ENCODE assay signal across 11 cellular contexts in genomic region chr3:122697952-122698625, GRCh38. TPM values are rescaled to one million over a fixed set of nuclear protein-coding genes. Genes with fewer than 3 reads are reported as not detected.
DNase-seq lines count a peak whose midpoint lies in the region; ATAC-seq and TF ChIP-seq lines count a peak whose summit lies in the region.
"Had no signal": no experiment of that assay in that cellular context is flagged by ENCODE, and none has a peak within 500 bp of the region (broad histone marks: within the 10 kb centered on the region; RNA-seq: fewer than 3 reads in every experiment).

No MANE protein-coding gene starts in this region.

- H3K4me3 ChIP-seq in mesendoderm (ENCODE audit: low read length) (no peak overlapping the region), esophagus squamous epithelium (no peak overlapping the region), PC-9 (no peak overlapping the region)

- POLR2A ChIA-PET in PC-9 (lab: Charles Lee; ENCODE audit: unreplicated experiment): interaction anchor here (0.6 kb wide), 1 partner anchor 87 kb away, joined by 3 read pairs; no protein-coding TSS in a partner anchor

- H4K20me1 ChIP-seq in PC-9 (ENCODE audit: insufficient read depth): no peaks in the 10 kb centered on the region

- H3K23ac ChIP-seq in mesendoderm (ENCODE audit: low read length): no peak overlapping the region

- no peaks in the 10 kb centered on the region for H3K9me3 Mint-ChIP-seq in activated CD8-positive, alpha-beta memory T cell treated with anti-CD3 and anti-CD28 coated beads, Interleukin-2, amount 10 ng/mL, durations not matched to agents 7 days and 5 days (ENCODE audit: low read depth)
- no peaks in the 10 kb centered on the region for H3K9me3 Mint-ChIP-seq in stimulated activated effector memory CD8-positive, alpha-beta T cell treated with anti-CD3 and anti-CD28 coated beads, Interleukin-12 subunit alpha, Interleukin-12 subunit beta, amount 100 ng/mL, for 72 hours

- no peak for TF ChIP-seq POLR2A in esophagus squamous epithelium (IDR thresholded peaks at IDR 0.05)

- no peak overlapping the region for H3K4me3 Mint-ChIP-seq in activated CD8-positive, alpha-beta memory T cell treated with anti-CD3 and anti-CD28 coated beads, Interleukin-2, amount 10 ng/mL, durations not matched to agents 7 days and 5 days
- no peak overlapping the region for H3K4me3 Mint-ChIP-seq in stimulated activated effector memory CD8-positive, alpha-beta T cell treated with anti-CD3 and anti-CD28 coated beads, Interleukin-12 subunit alpha, Interleukin-12 subunit beta, amount 100 ng/mL, for 72 hours

- no peak for DNase-seq in activated CD8-positive, alpha-beta memory T cell treated with anti-CD3 and anti-CD28 coated beads, Interleukin-2, amount 10 ng/mL, durations not matched to agents 7 days and 5 days
- DNase-seq in activated CD8-positive, alpha-beta memory T cell treated with anti-CD3 and anti-CD28 coated beads for 24 hours: no peak
- DNase-seq in NAMALWA (ENCODE audit: low spot score) (peak; percentile 90), mesendoderm (no peak), esophagus squamous epithelium (lab: John Stamatoyannopoulos, UW) (no peak), PC-9 (no peak)
- no peak for DNase-seq in stimulated activated effector memory CD8-positive, alpha-beta T cell treated with anti-CD3 and anti-CD28 coated beads, Interleukin-12 subunit alpha, Interleukin-12 subunit beta, amount 100 ng/mL, for 72 hours (ENCODE audit: low spot score in 2 of 2)
- DNase-seq: activated T-cell treated with anti-CD3 and anti-CD28 coated beads, Interleukin-2, amount 50 U/mL, for 1 hour; SHP77; stimulated activated CD4-positive, alpha-beta T cell treated with anti-CD3 and anti-CD28 coated beads, Interleukin-2, amount 100 ng/mL, for 24 hours had no signal

- no peaks in the 10 kb centered on the region for H3F3A ChIP-seq in PC-9 (ENCODE audit: insufficient read depth, low read depth)

- no peaks in the 10 kb centered on the region for H3K9me3 ChIP-seq in esophagus squamous epithelium
- H3K9me3 ChIP-seq in PC-9 (ENCODE audit: insufficient read depth, low read depth): no peaks in the 10 kb centered on the region

- H3K79me1 ChIP-seq in mesendoderm (ENCODE audit: low read length): no peaks in the 10 kb centered on the region

- no peak overlapping the region for H2BK120ac ChIP-seq in mesendoderm (ENCODE audit: low read depth, low read length)

- BruUV-seq in PC-9 (replicated peaks; lab: Mats Ljungman, UMichigan): no TSS peak

- no peak overlapping the region for H4K8ac ChIP-seq in mesendoderm (ENCODE audit: low read depth, low read length)

- peaks cover 25% of the 10 kb centered on the region for H3K4me1 Mint-ChIP-seq in activated CD8-positive, alpha-beta memory T cell treated with anti-CD3 and anti-CD28 coated beads, Interleukin-2, amount 10 ng/mL, durations not matched to agents 7 days and 5 days
- H3K4me1 Mint-ChIP-seq in stimulated activated effector memory CD8-positive, alpha-beta T cell treated with anti-CD3 and anti-CD28 coated beads, Interleukin-12 subunit alpha, Interleukin-12 subunit beta, amount 100 ng/mL, for 72 hours: peaks cover 24% of the 10 kb centered on the region

- H3K4me2 ChIP-seq in mesendoderm (ENCODE audit: low read length) (no peak overlapping the region), PC-9 (no peak overlapping the region)

- intact Hi-C loops in esophagus squamous epithelium (cut with DNase I): no loop called here
- intact Hi-C loops in PC-9 (cut with micrococcal nuclease; ENCODE audit: unreplicated experiment): no loop called here

- TF ChIP-seq CTCF in esophagus squamous epithelium (IDR thresholded peaks at IDR 0.05): no peak
- TF ChIP-seq CTCF in PC-9 (conservative IDR thresholded peaks at IDR 0.05): no peak

- WGBS in mesendoderm (ENCODE audit: extremely low coverage, insufficient coverage, low lambda C conversion rate): no CpG with 5 or more reads among the region's 2 CpGs
- WGBS in esophagus squamous epithelium, 2 donors: 29 to 33% methylated on average over 2 of the region's 2 CpGs

- H3K79me2 ChIP-seq in mesendoderm (ENCODE audit: control insufficient read depth, insufficient read depth, low read length) (no peaks in the 10 kb centered on the region), PC-9 (ENCODE audit: low read depth) (no peaks in the 10 kb centered on the region)

- no peak overlapping the region for H2BK15ac ChIP-seq in mesendoderm (replicated peaks; ENCODE audit: low read depth)

- H3K56ac ChIP-seq in mesendoderm (ENCODE audit: low read length): no peak overlapping the region

- H3K9ac ChIP-seq in mesendoderm (ENCODE audit: low read length): no peak overlapping the region

- H3K4ac ChIP-seq in mesendoderm (ENCODE audit: low read depth, low read length): no peak overlapping the region

- ATAC-seq in activated CD8-positive, alpha-beta memory T cell treated with anti-CD3 and anti-CD28 coated beads, Interleukin-2, amount 10 ng/mL, durations not matched to agents 7 days and 5 days: no peak
- peak; percentile 83 for ATAC-seq in HG02642 (IDR thresholded peaks at IDR 0.05; ENCODE audit: poor library complexity, unreplicated experiment)
- peak; percentile 53 for ATAC-seq in stimulated activated effector memory CD8-positive, alpha-beta T cell treated with anti-CD3 and anti-CD28 coated beads, Interleukin-12 subunit alpha, Interleukin-12 subunit beta, amount 100 ng/mL, for 72 hours

- H3K27ac ChIP-seq in mesendoderm (ENCODE audit: low read depth, low read length): no peak overlapping the region
- peak overlapping the region in 1 of 4 donors; percentile 26 for H3K27ac ChIP-seq in esophagus squamous epithelium
- no peak overlapping the region for H3K27ac ChIP-seq in PC-9

- no peak overlapping the region for H2AK5ac ChIP-seq in mesendoderm (ENCODE audit: low read length)

- no peaks in the 10 kb centered on the region for H3K27me3 ChIP-seq in mesendoderm (ENCODE audit: insufficient read depth, low read length, poor library complexity)
- H3K27me3 ChIP-seq in esophagus squamous epithelium: no peaks in the 10 kb centered on the region
- H3K27me3 ChIP-seq in PC-9 (ENCODE audit: insufficient read depth, low read depth): no peaks in the 10 kb centered on the region

- no peaks in the 10 kb centered on the region for H3K36me3 ChIP-seq in mesendoderm (ENCODE audit: control insufficient read depth, insufficient read depth, low read length)
- peaks cover 0 to 98% (median 18%) of the 10 kb centered on the region in 3 donors for H3K36me3 ChIP-seq in esophagus squamous epithelium
- no peaks in the 10 kb centered on the region for H3K36me3 ChIP-seq in PC-9 (ENCODE audit: low read depth)

- H4K5ac ChIP-seq in mesendoderm (ENCODE audit: low read length): no peak overlapping the region

- no peak overlapping the region for H2BK5ac ChIP-seq in mesendoderm (ENCODE audit: low read length)

- no peak overlapping the region for H2AFZ ChIP-seq in PC-9

- H3K18ac ChIP-seq in mesendoderm (ENCODE audit: low read length): no peak overlapping the region

- H3K9me2 ChIP-seq in PC-9 (ENCODE audit: insufficient read depth): no peaks in the 10 kb centered on the region

- H3K27me3 Mint-ChIP-seq in activated CD8-positive, alpha-beta memory T cell treated with anti-CD3 and anti-CD28 coated beads, Interleukin-2, amount 10 ng/mL, durations not matched to agents 7 days and 5 days: no peaks in the 10 kb centered on the region

- H3K27ac Mint-ChIP-seq in activated CD8-positive, alpha-beta memory T cell treated with anti-CD3 and anti-CD28 coated beads, Interleukin-2, amount 10 ng/mL, durations not matched to agents 7 days and 5 days: peak overlapping the region; percentile 33
- H3K27ac Mint-ChIP-seq in stimulated activated effector memory CD8-positive, alpha-beta T cell treated with anti-CD3 and anti-CD28 coated beads, Interleukin-12 subunit alpha, Interleukin-12 subunit beta, amount 100 ng/mL, for 72 hours: peak overlapping the region; percentile 20

- H3K4me1 ChIP-seq in mesendoderm (ENCODE audit: control insufficient read depth, low read depth, low read length) (no peaks in the 10 kb centered on the region), esophagus squamous epithelium (peaks cover 0 to 9% (median 0%) of the 10 kb centered on the region in 3 donors), PC-9 (replicated peaks; ENCODE audit: insufficient read depth) (no peaks in the 10 kb centered on the region)

- H3K36me3 Mint-ChIP-seq in activated CD8-positive, alpha-beta memory T cell treated with anti-CD3 and anti-CD28 coated beads, Interleukin-2, amount 10 ng/mL, durations not matched to agents 7 days and 5 days: peaks cover 79% of the 10 kb centered on the region
- H3K36me3 Mint-ChIP-seq in stimulated activated effector memory CD8-positive, alpha-beta T cell treated with anti-CD3 and anti-CD28 coated beads, Interleukin-12 subunit alpha, Interleukin-12 subunit beta, amount 100 ng/mL, for 72 hours: no peaks in the 10 kb centered on the region

- CTCF ChIA-PET in activated CD8-positive, alpha-beta memory T cell treated with anti-CD3 and anti-CD28 coated beads, Interleukin-2, amount 10 ng/mL, durations not matched to agents 7 days and 5 days (lab: Charles Lee): interaction anchor here (3.3 kb wide), 1 partner anchor 19 kb away, joined by 13 read pairs; no protein-coding TSS in a partner anchor
- CTCF ChIA-PET in PC-9 (lab: Charles Lee): no interaction called here

RNA-seq across cellular contexts. Expression of gene PARP14, which starts 17.4 kb away (rescaled TPM):
- 100 to 1,000 TPM; 133 to 194 TPM for total RNA-seq in activated CD8-positive, alpha-beta memory T cell treated with anti-CD3 and anti-CD28 coated beads, Interleukin-2, amount 10 ng/mL, durations not matched to agents 7 days and 5 days
- 5.2 TPM for polyA plus RNA-seq in mesendoderm (2013, experiment 1 of 2)
- polyA plus RNA-seq in mesendoderm (2013, experiment 2 of 2): 5.0 TPM
- total RNA-seq in esophagus squamous epithelium: 10 to 100 TPM in 3 of 4 donors, 1 to 10 TPM in 1; 9.5 to 34.1 (median 22.9) TPM
- 31.6 and 33.3 TPM in 2 replicates for total RNA-seq in PC-9 (2021)
